ENCODE assay signal across 9 cellular contexts in the genomic region with DNA sequence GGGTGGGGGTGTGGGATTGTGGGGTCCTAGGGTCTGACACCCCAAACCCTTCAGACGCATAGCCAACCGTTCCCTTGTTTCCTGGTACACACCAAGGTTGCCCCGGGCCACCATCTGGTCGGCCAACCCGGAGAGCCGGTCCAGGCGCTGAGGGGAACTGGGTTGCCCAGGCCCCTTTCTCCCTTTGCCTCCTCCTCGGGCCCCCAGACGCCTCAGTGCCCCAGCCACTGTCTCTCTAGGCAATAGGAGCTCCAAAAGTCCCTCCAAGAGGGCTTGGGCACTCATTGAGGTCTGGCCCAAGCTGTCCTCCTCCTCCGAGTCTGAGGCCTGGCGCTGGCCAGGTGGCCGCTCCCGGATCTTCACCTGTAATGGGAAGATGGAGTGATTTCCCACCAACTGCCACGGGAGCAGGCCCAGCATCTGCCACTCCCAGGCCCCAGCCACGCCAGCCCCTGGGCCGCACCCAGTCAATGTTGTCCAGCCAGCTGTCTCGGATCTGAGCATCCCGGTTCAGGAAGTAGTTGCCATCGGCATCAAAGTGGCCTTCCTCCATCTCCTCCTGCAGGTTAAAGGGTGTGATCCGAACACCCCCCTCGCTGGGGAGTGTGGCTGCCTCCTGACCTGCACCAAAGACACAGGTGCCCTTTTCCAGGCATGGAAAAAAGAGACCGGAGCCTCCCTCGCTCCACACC. TPM values are rescaled to one million over a fixed set of nuclear protein-coding genes. Genes with fewer than 3 reads are reported as not detected.
A peak's percentile ranks its signal among the peaks of the same experiment; 100 is the strongest.
DNase-seq lines count a peak whose midpoint lies in the region; ATAC-seq, FAIRE-seq and TF ChIP-seq lines count a peak whose summit lies in the region.
"Had no signal": no experiment of that assay in that cellular context is flagged by ENCODE, and none has a peak within 500 bp of the region (broad histone marks: within the 10 kb centered on the region; RNA-seq: fewer than 3 reads in every experiment).

No MANE protein-coding gene starts in this region.

- POLR2A ChIA-PET in A673 (lab: Charles Lee; ENCODE audit: low non-redundant PET) = no interaction called here
- POLR2A ChIA-PET in IMR-90 (lab: Charles Lee; ENCODE audit: unreplicated experiment) = no interaction called here
- POLR2A ChIA-PET in naive thymus-derived CD8-positive, alpha-beta T cell (lab: Charles Lee) = interaction anchor here (0.5 to 4.7 kb wide), 13 partner anchors 10 to 258 kb away, joined by 3 to 48 read pairs (median 7); a partner anchor contains a TSS

- dilution Hi-C loops in IMR-90 (cut with HindIII; ENCODE audit: low sequenced_read_pairs, unreplicated experiment) (no loop called here), mammary epithelial cell (cut with HindIII; ENCODE audit: low sequenced_read_pairs) (loop anchor here (25.0 kb wide), 1 partner anchor 391 kb away; a partner anchor contains a TSS)

- peaks cover 9% of the 10 kb centered on the region for H3K9me1 ChIP-seq in IMR-90 (ENCODE audit: insufficient read depth, low read length)

- peak overlapping the region; percentile 41 to 99 (median 94) for H3K4me3 Mint-ChIP-seq in naive thymus-derived CD8-positive, alpha-beta T cell

- H3K4me3 ChIP-seq in A673 (ENCODE audit: low read depth, low read length, poor library complexity, severe bottlenecking) = peak overlapping the region; percentile 98
- no peak overlapping the region for H3K4me3 ChIP-seq in IMR-90 (ENCODE audit: insufficient read depth, low read depth, low read length)
- H3K4me3 ChIP-seq in mammary epithelial cell (replicated peaks in 1 of 3; ENCODE audit: insufficient read depth in 1 of 3, low read depth in 2 of 3, low read length in 3 of 3) = peak overlapping the region; percentile 91 to 97 (median 95)
- peak overlapping the region in 1 of 2 donors; percentile 81 for H3K4me3 ChIP-seq in small intestine (ENCODE audit: low read depth in 1 of 2, low read length in 2 of 2)
- H3K4me3 ChIP-seq in testis = no peak overlapping the region

- H2BK20ac ChIP-seq in IMR-90 (ENCODE audit: low read depth, low read length) = no peak overlapping the region

- H3K79me1 ChIP-seq in IMR-90 (ENCODE audit: low read depth in 1 of 2, low read length in 2 of 2) = peaks cover 0 to 72% of the 10 kb centered on the region in 2 experiments; a peak in 3 of 4 replicates

- H3K4ac ChIP-seq in IMR-90 (ENCODE audit: low read depth, low read length) = no peak overlapping the region

- H3K27ac ChIP-seq in A673 (ENCODE audit: low read depth, low read length, poor library complexity, severe bottlenecking) (peak overlapping the region; percentile 94), IMR-90 (ENCODE audit: insufficient read depth, low read length) (no peak overlapping the region), mammary epithelial cell (ENCODE audit: insufficient read depth, low read depth, low read length) (no peak overlapping the region), small intestine (ENCODE audit: low read depth in 1 of 2, low read length in 1 of 2) (peak overlapping the region in 1 of 2 donors; percentile 19), testis (peak overlapping the region in 1 of 2 donors; percentile 91)

- FAIRE-seq in small intestine (lab: Jason Lieb, UNC) = no peak

- H2AK5ac ChIP-seq in IMR-90 (ENCODE audit: low read depth, low read length) = no peak overlapping the region; the same call in 1 of the 2 replicates

- no peak overlapping the region for H3K18ac ChIP-seq in IMR-90 (ENCODE audit: low read depth, low read length)

- intact Hi-C loops in A673 (cut with micrococcal nuclease; ENCODE audit: unreplicated experiment) = no loop called here
- intact Hi-C loops in IMR-90 (cut with micrococcal nuclease) = no loop called here
- intact Hi-C loops in mammary epithelial cell (cut with micrococcal nuclease) = loop anchor here (2.0 kb wide), 1 partner anchor 55 kb away; no protein-coding TSS in a partner anchor
- intact Hi-C loops in testis (cut with DNase I; ENCODE audit: low total_unique reads) = no loop called here

- H3K4me2 ChIP-seq in IMR-90 (ENCODE audit: low read depth, low read length) = no peak overlapping the region; the same call in 1 of the 2 replicates
- peak overlapping the region; percentile 83 for H3K4me2 ChIP-seq in mammary epithelial cell (ENCODE audit: insufficient read depth, low read depth, low read length)

- H2AFZ ChIP-seq in IMR-90 (replicated peaks; ENCODE audit: low read length, poor library complexity) (no peak overlapping the region), mammary epithelial cell (ENCODE audit: low read depth, low read length) (no peak overlapping the region)

- H3K4me1 ChIP-seq in A673 (ENCODE audit: insufficient read depth, low read length, poor library complexity, severe bottlenecking) (peaks cover 13% of the 10 kb centered on the region), IMR-90 (ENCODE audit: control insufficient read depth, insufficient read depth, low read length) (peaks cover 7% of the 10 kb centered on the region; the same call in 1 of the 2 replicates), mammary epithelial cell (ENCODE audit: insufficient read depth, low read length) (peaks cover 17% of the 10 kb centered on the region), small intestine (ENCODE audit: control insufficient read depth in 2 of 2, insufficient read depth in 1 of 2, low read depth in 1 of 2, low read length in 1 of 2) (peaks cover 4 to 6% of the 10 kb centered on the region in 2 donors), testis (peaks cover 37% of the 10 kb centered on the region)

- H3K9me3 Mint-ChIP-seq in naive thymus-derived CD8-positive, alpha-beta T cell = no peaks in the 10 kb centered on the region

- H3K27ac Mint-ChIP-seq in naive thymus-derived CD8-positive, alpha-beta T cell = peak overlapping the region in 6 of 10 donors; percentile 14 to 99 (median 98)

- ATAC-seq in IMR-90 (ENCODE audit: low read depth) = no peak
- ATAC-seq in naive thymus-derived CD8-positive, alpha-beta T cell = no peak
- no peak for ATAC-seq in HG02678 (IDR thresholded peaks at IDR 0.05; ENCODE audit: unreplicated experiment)

- no peak overlapping the region for H3K56ac ChIP-seq in IMR-90 (ENCODE audit: extremely low read depth, insufficient read depth, low read length)

- H3K9ac ChIP-seq in IMR-90 (ENCODE audit: low read depth, low read length) = peak overlapping the region; percentile 80; the same call in 1 of the 2 replicates
- H3K9ac ChIP-seq in mammary epithelial cell (ENCODE audit: insufficient read depth, low read length) = peak overlapping the region; percentile 93

- peaks cover 42% of the 10 kb centered on the region for H3K79me2 ChIP-seq in mammary epithelial cell (ENCODE audit: insufficient read depth, low read length)

- TSS peak; percentile 61 for BruUV-seq in A673 (replicated peaks; lab: Mats Ljungman, UMichigan)
- BruUV-seq in IMR-90 (replicated peaks; lab: Mats Ljungman, UMichigan) = TSS peak; percentile 70
- BruUV-seq in mammary epithelial cell (replicated peaks; lab: Mats Ljungman, UMichigan) = TSS peak; percentile 42

- H3K23ac ChIP-seq in IMR-90 (ENCODE audit: low read depth, low read length) = no peak overlapping the region

- H3K27me3 ChIP-seq in A673 (replicated peaks; ENCODE audit: insufficient read depth, low read depth, low read length, poor library complexity) (no peaks in the 10 kb centered on the region), IMR-90 (ENCODE audit: control insufficient read depth, insufficient read depth, low read length) (no peaks in the 10 kb centered on the region), mammary epithelial cell (ENCODE audit: insufficient read depth, low read length) (no peaks in the 10 kb centered on the region), small intestine (ENCODE audit: control insufficient read depth in 2 of 2, insufficient read depth in 2 of 2, low read length in 2 of 2) (no peaks in the 10 kb centered on the region), testis (no peaks in the 10 kb centered on the region)

- no peaks in the 10 kb centered on the region for H3K27me3 Mint-ChIP-seq in naive thymus-derived CD8-positive, alpha-beta T cell

- no peak for TF ChIP-seq RAD21 in IMR-90 (IDR thresholded peaks at IDR 0.05; ENCODE audit: low read length)

- H4K20me1 ChIP-seq in IMR-90 (ENCODE audit: insufficient read depth, low read length) (peaks cover 17% of the 10 kb centered on the region; the same call in 1 of the 2 replicates), mammary epithelial cell (ENCODE audit: insufficient read depth, low read length) (no peaks in the 10 kb centered on the region)

- H3K9me3 ChIP-seq in A673 (ENCODE audit: low read depth, low read length, poor library complexity, severe bottlenecking) (no peaks in the 10 kb centered on the region), IMR-90 (ENCODE audit: control insufficient read depth, insufficient read depth, low read length) (no peaks in the 10 kb centered on the region), mammary epithelial cell (replicated peaks; ENCODE audit: insufficient read depth, low read length) (no peaks in the 10 kb centered on the region), small intestine (ENCODE audit: control insufficient read depth, low read depth) (no peaks in the 10 kb centered on the region), testis (no peaks in the 10 kb centered on the region)

- H2BK120ac ChIP-seq in IMR-90 (ENCODE audit: low read depth, low read length) = no peak overlapping the region

- TF ChIP-seq CTCF in A673 (conservative IDR thresholded peaks at IDR 0.05; ENCODE audit: low read depth, low read length) = no peak
- no peak for TF ChIP-seq CTCF in IMR-90 (conservative IDR thresholded peaks at IDR 0.05; ENCODE audit: low read depth, low read length)
- TF ChIP-seq CTCF in mammary epithelial cell (conservative IDR thresholded peaks at IDR 0.05 in 1 of 2, IDR thresholded peaks at IDR 0.05 in 1 of 2; ENCODE audit: extremely low read depth in 1 of 2, insufficient read depth in 1 of 2, low read depth in 1 of 2, low read length in 2 of 2) = no peak
- no peak for TF ChIP-seq CTCF in testis (IDR thresholded peaks at IDR 0.05)

- DNase-seq in A673 (ENCODE audit: low spot score) = no peak
- no peak for DNase-seq in IMR-90
- DNase-seq in mammary epithelial cell = no peak
- no peak for DNase-seq in naive thymus-derived CD8-positive, alpha-beta T cell
- DNase-seq in inferior parietal cortex (ENCODE audit: extremely low spot score) = no peak
- DNase-seq in small intestine = no peak
- no peak for DNase-seq in testis

- WGBS in IMR-90 (ENCODE audit: extremely low coverage in 2 of 2, insufficient read length in 1 of 2), 2 experiments = 92% methylated on average over 6 of the region's 23 CpGs; no CpG with 5 or more reads in 1 of the 2 experiments
- WGBS in mammary epithelial cell (ENCODE audit: low coverage, missing lambda C conversion rate) = 100% methylated on average over 6 of the region's 23 CpGs
- WGBS in small intestine, 3 donors = 68 to 88% (median 80%) methylated on average over 21 to 23 of the region's 23 CpGs
- 87 to 89% methylated on average over 17 to 23 of the region's 23 CpGs for WGBS in testis, 2 donors

- no peak overlapping the region for H4K5ac ChIP-seq in IMR-90 (ENCODE audit: low read depth, low read length)

- H2BK15ac ChIP-seq in IMR-90 (ENCODE audit: low read depth, low read length) = no peak overlapping the region

- peaks cover 0 to 56% (median 0%) of the 10 kb centered on the region in 3 donors for H3K36me3 Mint-ChIP-seq in naive thymus-derived CD8-positive, alpha-beta T cell

- no peak overlapping the region for H4K91ac ChIP-seq in IMR-90 (ENCODE audit: insufficient read depth, low read depth, low read length)

- H3K14ac ChIP-seq in IMR-90 (replicated peaks; ENCODE audit: low read depth, low read length) = no peak overlapping the region

- peak overlapping the region; percentile 96 for H2AK9ac ChIP-seq in IMR-90 (replicated peaks; ENCODE audit: low read depth, low read length, poor library complexity)

- in situ Hi-C loops in IMR-90 (cut with MboI; ENCODE audit: low sequenced_read_pairs) = no loop called here
- in situ Hi-C loops in mammary epithelial cell (cut with MboI; ENCODE audit: low sequenced_read_pairs in 2 of 2) = no loop called here

- TF ChIP-seq POLR2A in IMR-90 (IDR thresholded peaks at IDR 0.05; ENCODE audit: low read depth, low read length) = no peak
- no peak for TF ChIP-seq POLR2A in testis (IDR thresholded peaks at IDR 0.05)

- H3K36me3 ChIP-seq in A673 (ENCODE audit: insufficient read depth, low read length, poor library complexity, severe bottlenecking) (peaks cover 43% of the 10 kb centered on the region), IMR-90 (ENCODE audit: control insufficient read depth, insufficient read depth, low read length) (peaks cover 43% of the 10 kb centered on the region), mammary epithelial cell (ENCODE audit: insufficient read depth, low read length) (peaks cover 11% of the 10 kb centered on the region), small intestine (ENCODE audit: control insufficient read depth in 2 of 2, insufficient read depth in 2 of 2, low read length in 2 of 2) (peaks cover 4 to 11% of the 10 kb centered on the region in 2 donors), testis (ENCODE audit: low read depth, missing control alignments) (no peaks in the 10 kb centered on the region)

- H2BK5ac ChIP-seq in IMR-90 (ENCODE audit: low read depth, low read length, poor library complexity, severe bottlenecking) = no peak overlapping the region

- H3K4me1 Mint-ChIP-seq in naive thymus-derived CD8-positive, alpha-beta T cell = peaks cover 20 to 54% (median 44%) of the 10 kb centered on the region in 4 donors

- CTCF ChIA-PET in A673 (lab: Charles Lee) (no interaction called here), IMR-90 (lab: Yijun Ruan, JAX) (no interaction called here), mammary epithelial cell (lab: Charles Lee; ENCODE audit: low non-redundant PET) (interaction anchor here (0.6 kb wide), 1 partner anchor 321 kb away, joined by 11 read pairs; no protein-coding TSS in a partner anchor)

- H4K8ac ChIP-seq in IMR-90 (ENCODE audit: low read depth in 2 of 2, low read length in 2 of 2) = no peak overlapping the region

RNA-seq across cellular contexts. Expression of a gene that starts 1.5 kb away (rescaled TPM):
- total RNA-seq in A673 (2021) (67.6 and 72.5 TPM in 2 replicates), IMR-90 (2012; rRNA removed) (29.6 and 34.4 TPM in 2 replicates), mammary epithelial cell (10 to 100 TPM; 38.3 to 55.2 TPM), testis (10 to 100 TPM; 32.8 to 39.5 TPM)
- polyA plus RNA-seq in IMR-90 (2012; rRNA removed) (41.1 and 44.0 TPM in 2 replicates), mammary epithelial cell (30.8 TPM), small intestine (10 to 100 TPM; 30.0 to 43.5 (median 36.6) TPM), testis (ENCODE audit: insufficient read depth, low read depth, low replicate concordance) (52.5 TPM)
- polyA plus RNA-seq in IMR-90 (2012; cell fraction: cytosol; rRNA removed) = 33.8 and 49.6 TPM in 2 replicates
- 92.8 and 111 TPM in 2 replicates for polyA plus RNA-seq in IMR-90 (2012; cell fraction: nucleus; rRNA removed; ENCODE audit: low replicate concordance)
- 18.2 TPM for polyA minus RNA-seq in mammary epithelial cell
- 10 to 100 TPM; 62.9 to 66.8 TPM for total RNA-seq in naive thymus-derived CD8-positive, alpha-beta T cell
- polyA plus RNA-seq in naive thymus-derived CD8-positive, alpha-beta T cell = 10 to 100 TPM; 20.6 to 21.9 (median 21.7) TPM

RNA-seq across cellular contexts. Expression of a gene that starts 16.7 kb away (rescaled TPM):
- total RNA-seq in A673 (2021) (59.3 and 66.0 TPM in 2 replicates), IMR-90 (2012; rRNA removed) (8.1 and 8.4 TPM in 2 replicates), mammary epithelial cell (10 to 100 TPM; 27.3 to 45.5 TPM), testis (10 to 100 TPM; 60.5 to 64.0 TPM)
- polyA plus RNA-seq in IMR-90 (2012; rRNA removed) (24.9 and 26.4 TPM in 2 replicates), mammary epithelial cell (26.3 TPM), small intestine (10 to 100 TPM; 30.8 to 46.1 (median 43.0) TPM), testis (ENCODE audit: insufficient read depth, low read depth, low replicate concordance) (86.2 TPM)
- polyA plus RNA-seq in IMR-90 (2012; cell fraction: cytosol; rRNA removed) = 30.8 and 40.6 TPM in 2 replicates
- polyA plus RNA-seq in IMR-90 (2012; cell fraction: nucleus; rRNA removed; ENCODE audit: low replicate concordance) = 41.1 and 73.5 TPM in 2 replicates
- 49.4 TPM for polyA minus RNA-seq in mammary epithelial cell
- total RNA-seq in naive thymus-derived CD8-positive, alpha-beta T cell = 10 to 100 TPM; 32.9 to 36.9 TPM
- 10 to 100 TPM in 1 of 3 donors, 1 to 10 TPM in 2; 6.6 to 10.5 (median 7.3) TPM for polyA plus RNA-seq in naive thymus-derived CD8-positive, alpha-beta T cell

RNA-seq across cellular contexts. Expression of a gene that starts 21.0 kb away (rescaled TPM):
- total RNA-seq in A673 (2021) (not detected in 2 replicates), IMR-90 (2012; rRNA removed) (not detected in 2 replicates), mammary epithelial cell (not detected), testis (1 to 10 TPM; 2.5 to 4.2 TPM)
- polyA plus RNA-seq in IMR-90 (2012; rRNA removed) (1.1 and 1.2 TPM in 2 replicates), mammary epithelial cell (0.29 TPM), small intestine (1 to 10 TPM in 1 of 3 donors, under 1 TPM in 1, not detected in 1; 0.82 to 1.9 TPM), testis (ENCODE audit: insufficient read depth, low read depth, low replicate concordance) (18.5 TPM)
- polyA plus RNA-seq in IMR-90 (2012; cell fraction: cytosol; rRNA removed) = not detected in 2 replicates
- not detected in 2 replicates for polyA plus RNA-seq in IMR-90 (2012; cell fraction: nucleus; rRNA removed; ENCODE audit: low replicate concordance)
- not detected for polyA minus RNA-seq in mammary epithelial cell
- 1 to 10 TPM in 1 of 2 experiments, not detected in 1; 1.9 TPM for total RNA-seq in naive thymus-derived CD8-positive, alpha-beta T cell
- polyA plus RNA-seq in naive thymus-derived CD8-positive, alpha-beta T cell = 1 to 10 TPM in 2 of 3 donors, not detected in 1; 1.1 to 4.2 TPM
- total RNA-seq: NCI-H460 had no signal

RNA-seq across cellular contexts. Expression of a gene that starts 28.8 kb away (rescaled TPM):
- total RNA-seq in A673 (2021) (0.86 and 1.3 TPM in 2 replicates), IMR-90 (2012; rRNA removed) (not detected in 2 replicates), mammary epithelial cell (1 to 10 TPM in 1 of 2 donors, not detected in 1; 2.0 TPM), testis (1 to 10 TPM in 1 of 2 donors, under 1 TPM in 1; 0.63 to 2.4 TPM)
- polyA plus RNA-seq in IMR-90 (2012; rRNA removed) (0.24 and 0.50 TPM in 2 replicates), mammary epithelial cell (0.03 TPM), small intestine (10 to 100 TPM in 1 of 3 donors, 1 to 10 TPM in 2; 5.6 to 21.1 (median 7.2) TPM), testis (ENCODE audit: insufficient read depth, low read depth, low replicate concordance) (3.9 TPM)
- polyA plus RNA-seq in IMR-90 (2012; cell fraction: cytosol; rRNA removed) = 0.12 and 0.27 TPM in 2 replicates
- polyA plus RNA-seq in IMR-90 (2012; cell fraction: nucleus; rRNA removed; ENCODE audit: low replicate concordance) = 0.46 and 0.60 TPM in 2 replicates
- not detected for polyA minus RNA-seq in mammary epithelial cell
- total RNA-seq in naive thymus-derived CD8-positive, alpha-beta T cell = 100 to 1,000 TPM; 216 to 222 TPM
- 100 to 1,000 TPM; 178 to 249 (median 242) TPM for polyA plus RNA-seq in naive thymus-derived CD8-positive, alpha-beta T cell
- total RNA-seq: NCI-H460 had no signal

RNA-seq across cellular contexts. Expression of a gene that starts 41.6 kb away (rescaled TPM):
- total RNA-seq in A673 (2021) = 21.6 and 22.0 TPM in 2 replicates
- total RNA-seq in IMR-90 (2012; rRNA removed) = 6.6 and 6.9 TPM in 2 replicates
- polyA plus RNA-seq in IMR-90 (2012; rRNA removed) = 5.8 and 6.7 TPM in 2 replicates
- 5.6 and 5.8 TPM in 2 replicates for polyA plus RNA-seq in IMR-90 (2012; cell fraction: cytosol; rRNA removed)
- 5.3 and 10.5 TPM in 2 replicates for polyA plus RNA-seq in IMR-90 (2012; cell fraction: nucleus; rRNA removed; ENCODE audit: low replicate concordance)
- 10 to 100 TPM in 1 of 2 donors, 1 to 10 TPM in 1; 8.8 to 17.7 TPM for total RNA-seq in mammary epithelial cell
- 4.7 TPM for polyA plus RNA-seq in mammary epithelial cell
- 17.0 TPM for polyA minus RNA-seq in mammary epithelial cell
- 10 to 100 TPM; 12.7 to 14.3 TPM for total RNA-seq in naive thymus-derived CD8-positive, alpha-beta T cell
- polyA plus RNA-seq in naive thymus-derived CD8-positive, alpha-beta T cell = 10 to 100 TPM in 1 of 3 donors, 1 to 10 TPM in 2; 6.1 to 11.7 (median 7.5) TPM
- polyA plus RNA-seq in small intestine = 1 to 10 TPM; 1.6 to 7.0 (median 1.8) TPM
- total RNA-seq in testis = 1 to 10 TPM; 6.5 to 9.0 TPM
- polyA plus RNA-seq in testis (ENCODE audit: insufficient read depth, low read depth, low replicate concordance) = 6.3 TPM

Comparison
In these comparisons a context has a peak if more than half of its experiments do, and no peak if none do; other contexts are left out.
1. H3K4me3 ChIP-seq: peak in A673 (single experiment) and mammary epithelial cell (3 of 3); none in IMR-90 (single experiment) and testis (0 of 2).